8 cellular contexts compared by ENCODE assay signal in genomic region chr16:18759598-18760520, GRCh38. TPM values are rescaled to one million over a fixed set of nuclear protein-coding genes. Genes with fewer than 3 reads are reported as not detected.
DNase-seq lines count a peak whose midpoint lies in the region; ATAC-seq and TF ChIP-seq lines count a peak whose summit lies in the region.
"Not testable (repeated sequence)": the region's sequence is repeated elsewhere in the genome, so short reads cannot be mapped to it uniquely, and the experiment has no call there.

No MANE protein-coding gene starts in this region.

- H3K4me3 Mint-ChIP-seq in natural killer cell = not testable (repeated sequence)
- peak overlapping the region in 1 of 2 donors; percentile 55 for H3K4me3 Mint-ChIP-seq in stimulated activated naive CD8-positive, alpha-beta T cell treated with anti-CD3 and anti-CD28 coated beads, Interleukin-15, amount 100 ng/mL, for 72 hours

- peak overlapping the region; percentile 20; the same call in 1 of the 2 replicates for H3K9ac ChIP-seq in ES-I3 (ENCODE audit: low read depth, low read length)

- peak overlapping the region in 1 of 2 donors; percentile 41 for H3K27ac Mint-ChIP-seq in natural killer cell
- peak overlapping the region in 1 of 2 donors; percentile 91 for H3K27ac Mint-ChIP-seq in stimulated activated naive CD8-positive, alpha-beta T cell treated with anti-CD3 and anti-CD28 coated beads, Interleukin-15, amount 100 ng/mL, for 72 hours

- peak; percentile 42 for TF ChIP-seq CTCF in natural killer cell (IDR thresholded peaks at IDR 0.05)

- peak; percentile 8 for DNase-seq in H7
- DNase-seq in NCI-H1092 treated with DMSO at 0.1 percent for 48 hours (lab: John Stamatoyannopoulos, UW) = peak; percentile 37
- peak in 4 of 5 donors; percentile 14 to 33 (median 24) for DNase-seq in T-helper 1 cell
- peak; percentile 16 for DNase-seq in activated gamma-delta T cell treated with anti-CD3 and anti-CD28 coated beads, Interleukin-2, amount 50 U/mL, for 16 hours (ENCODE audit: low read depth)
- peak; percentile 3 for DNase-seq in fibroblast of peridontal ligament (ENCODE audit: extremely low read depth)
- peak; percentile 36 for DNase-seq in natural killer cell
- peak; percentile 65 to 71 for DNase-seq in stimulated activated naive CD8-positive, alpha-beta T cell treated with anti-CD3 and anti-CD28 coated beads, Interleukin-15, amount 100 ng/mL, for 72 hours

- not testable (repeated sequence) for H3K36me3 ChIP-seq in ES-I3 (ENCODE audit: insufficient read depth, low read length); H7 (replicated peaks; ENCODE audit: control insufficient read depth, insufficient read depth, low read length)

- H3K9me3 Mint-ChIP-seq in natural killer cell; stimulated activated naive CD8-positive, alpha-beta T cell treated with anti-CD3 and anti-CD28 coated beads, Interleukin-15, amount 100 ng/mL, for 72 hours: not testable (repeated sequence)

- not testable (repeated sequence) for H3K27me3 Mint-ChIP-seq in natural killer cell (ENCODE audit: low read depth in 2 of 2); stimulated activated naive CD8-positive, alpha-beta T cell treated with anti-CD3 and anti-CD28 coated beads, Interleukin-15, amount 100 ng/mL, for 72 hours

- H3K27me3 ChIP-seq in H7 (ENCODE audit: control insufficient read depth, insufficient read depth, low read length) = not testable (repeated sequence)

- H3K9me3 ChIP-seq in ES-I3 (ENCODE audit: control insufficient read depth, insufficient read depth, low read length) = not testable (repeated sequence)

- H3K4me1 Mint-ChIP-seq in natural killer cell = peaks cover 15 to 23% of the 10 kb centered on the region in 2 donors
- peaks cover 33% of the 10 kb centered on the region for H3K4me1 Mint-ChIP-seq in stimulated activated naive CD8-positive, alpha-beta T cell treated with anti-CD3 and anti-CD28 coated beads, Interleukin-15, amount 100 ng/mL, for 72 hours

- H3K4me3 ChIP-seq in H7 (ENCODE audit: insufficient read depth, low read depth, low read length) = peak overlapping the region; percentile 28

- intact Hi-C loops in natural killer cell (cut with micrococcal nuclease) = not testable (repeated sequence)

- H3K4me1 ChIP-seq in ES-I3 (ENCODE audit: insufficient read depth, low read length) = not testable (repeated sequence)

- H3K36me3 Mint-ChIP-seq in natural killer cell = not testable (repeated sequence)

- ATAC-seq in natural killer cell = peak; percentile 94 to 99 (median 98)
- peak; percentile 83 for ATAC-seq in stimulated activated naive CD8-positive, alpha-beta T cell treated with anti-CD3 and anti-CD28 coated beads, Interleukin-15, amount 100 ng/mL, for 72 hours

RNA-seq across cellular contexts. Expression of gene RPS15A, which starts 30.3 kb away (rescaled TPM):
- total RNA-seq in H7 (2014; rRNA removed; shearing (Covaris generic)) = 1,053 and 1,235 TPM in 2 replicates
- total RNA-seq in natural killer cell = 1,000 to 10,000 TPM; 1,225 to 1,687 (median 1,635) TPM

RNA-seq across cellular contexts. Expression of gene ARL6IP1, which starts 41.5 kb away (rescaled TPM):
- 439 and 673 TPM in 2 replicates for total RNA-seq in H7 (2014; rRNA removed; shearing (Covaris generic))
- 100 to 1,000 TPM; 138 to 143 (median 140) TPM for total RNA-seq in natural killer cell

Comparison
In these comparisons a context has a peak if more than half of its experiments do, and no peak if none do; other contexts are left out.
1. Peak in every context shown above with its lines: DNase-seq, ATAC-seq and H3K4me3 ChIP-seq.
2. DNase-seq: peak in every context shown above with its lines; median percentile 68 in stimulated activated naive CD8-positive, alpha-beta T cell treated with anti-CD3 and anti-CD28 coated beads, Interleukin-15, amount 100 ng/mL, for 72 hours; 37 in NCI-H1092 treated with DMSO at 0.1 percent for 48 hours; 36 in natural killer cell; 24 in T-helper 1 cell; 16 in activated gamma-delta T cell treated with anti-CD3 and anti-CD28 coated beads, Interleukin-2, amount 50 U/mL, for 16 hours; 8 in H7; 3 in fibroblast of peridontal ligament.